1 cellular context compared by ENCODE assay signal in genomic region chr16:16127469-16128116, GRCh38.
TF ChIP-seq lines count a peak whose summit lies in the region.

No MANE protein-coding gene starts in this region.

TF ChIP-seq in HepG2, 621 proteins besides CTCF, POLR2A, EP300 and RAD21 (continued from another document and continues in another):
- TF ChIP-seq, protein P1, sequence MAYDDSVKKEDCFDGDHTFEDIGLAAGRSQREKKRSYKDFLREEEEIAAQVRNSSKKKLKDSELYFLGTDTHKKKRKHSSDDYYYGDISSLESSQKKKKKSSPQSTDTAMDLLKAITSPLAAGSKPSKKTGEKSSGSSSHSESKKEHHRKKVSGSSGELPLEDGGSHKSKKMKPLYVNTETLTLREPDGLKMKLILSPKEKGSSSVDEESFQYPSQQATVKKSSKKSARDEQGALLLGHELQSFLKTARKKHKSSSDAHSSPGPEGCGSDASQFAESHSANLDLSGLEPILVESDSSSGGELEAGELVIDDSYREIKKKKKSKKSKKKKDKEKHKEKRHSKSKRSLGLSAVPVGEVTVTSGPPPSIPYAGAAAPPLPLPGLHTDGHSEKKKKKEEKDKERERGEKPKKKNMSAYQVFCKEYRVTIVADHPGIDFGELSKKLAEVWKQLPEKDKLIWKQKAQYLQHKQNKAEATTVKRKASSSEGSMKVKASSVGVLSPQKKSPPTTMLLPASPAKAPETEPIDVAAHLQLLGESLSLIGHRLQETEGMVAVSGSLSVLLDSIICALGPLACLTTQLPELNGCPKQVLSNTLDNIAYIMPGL (CRISPR knock-in tag; IDR thresholded peaks at IDR 0.05; ENCODE audit: borderline replicate concordance in 1 of 2, low read depth in 1 of 2): peak in 1 of 2 experiments; percentile 50; a peak in 1 of 4 replicates
- TF ChIP-seq ESRRA (CRISPR knock-in tag; IDR thresholded peaks at IDR 0.05; ENCODE audit: low read depth) (0 out of 2 replicates have a peak, but pooled peaks have one; percentile 19), GATAD1 (CRISPR knock-in tag; IDR thresholded peaks at IDR 0.05) (peak; percentile 32; the same call in 1 of the 2 replicates), STAG1 (CRISPR knock-in tag; IDR thresholded peaks at IDR 0.05) (peak; percentile 97), ZNF781 (CRISPR knock-in tag; IDR thresholded peaks at IDR 0.05; ENCODE audit: borderline replicate concordance, not compliant biosample characterization) (peak; percentile 39), TRIM24 (CRISPR knock-in tag; IDR thresholded peaks at IDR 0.05) (no peak), ZMYM3 (CRISPR knock-in tag; IDR thresholded peaks at IDR 0.05) (0 out of 2 replicates have a peak, but pooled peaks have one; percentile 36), ZNF598 (CRISPR knock-in tag; IDR thresholded peaks at IDR 0.05; ENCODE audit: borderline replicate concordance) (peak; percentile 52; the same call in 1 of the 2 replicates), XRCC5 (optimal IDR thresholded peaks at IDR 0.05; ENCODE audit: low read length) (peak; percentile 75), MIXL1 (CRISPR knock-in tag; IDR thresholded peaks at IDR 0.05) (0 out of 2 replicates have a peak, but pooled peaks have one; percentile 58), NR2F6 (IDR thresholded peaks at IDR 0.05) (no peak), NR2F6 (CRISPR knock-in tag; IDR thresholded peaks at IDR 0.05) (0 out of 2 replicates have a peak, but pooled peaks have one; percentile 42), ZNF414 (CRISPR knock-in tag; IDR thresholded peaks at IDR 0.05) (no peak), ZNF136 (CRISPR knock-in tag; IDR thresholded peaks at IDR 0.05; ENCODE audit: low read depth) (peak; percentile 89; the same call in 1 of the 2 replicates), ZNF546 (CRISPR knock-in tag; conservative IDR thresholded peaks at IDR 0.05) (no peak), TFE3 (CRISPR knock-in tag; IDR thresholded peaks at IDR 0.05) (peak; percentile 29; the same call in 1 of the 2 replicates), NR2F1 (CRISPR knock-in tag; IDR thresholded peaks at IDR 0.05) (0 out of 4 replicates have a peak, but pooled peaks of 1 of the 2 experiments have one; percentile 18), ZNF619 (CRISPR knock-in tag; IDR thresholded peaks at IDR 0.05) (0 out of 2 replicates have a peak, but pooled peaks have one; percentile 53), ZNF501 (CRISPR knock-in tag; IDR thresholded peaks at IDR 0.05) (peak; percentile 40; the same call in 1 of the 2 replicates), MIER2 (CRISPR knock-in tag; IDR thresholded peaks at IDR 0.05) (peak; percentile 27; the same call in 1 of the 2 replicates), ZNF629 (CRISPR knock-in tag; conservative IDR thresholded peaks at IDR 0.05) (peak; percentile 78), ZFP90 (CRISPR knock-in tag; IDR thresholded peaks at IDR 0.05; ENCODE audit: borderline replicate concordance) (0 out of 2 replicates have a peak, but pooled peaks have one; percentile 35), TGIF2 (CRISPR knock-in tag; IDR thresholded peaks at IDR 0.05) (0 out of 2 replicates have a peak, but pooled peaks have one; percentile 13), ZNF614 (CRISPR knock-in tag; IDR thresholded peaks at IDR 0.05; ENCODE audit: borderline replicate concordance) (no peak), IKZF4 (CRISPR knock-in tag; IDR thresholded peaks at IDR 0.05; ENCODE audit: borderline replicate concordance, low read depth, not compliant biosample characterization) (peak; percentile 50), POGK (CRISPR knock-in tag; conservative IDR thresholded peaks at IDR 0.05) (0 out of 2 replicates have a peak, but pooled peaks have one; percentile 20), ARNT2 (CRISPR knock-in tag; IDR thresholded peaks at IDR 0.05; ENCODE audit: low read depth) (0 out of 2 replicates have a peak, but pooled peaks have one; percentile 23), AHDC1 (CRISPR knock-in tag; IDR thresholded peaks at IDR 0.05; ENCODE audit: borderline replicate concordance) (no peak), SMC3 (IDR thresholded peaks at IDR 0.05; ENCODE audit: low read length) (peak; percentile 91), ZNF746 (CRISPR knock-in tag; IDR thresholded peaks at IDR 0.05) (no peak), ZNF124 (CRISPR knock-in tag; IDR thresholded peaks at IDR 0.05) (0 out of 2 replicates have a peak, but pooled peaks have one; percentile 66), ZNF224 (CRISPR knock-in tag; IDR thresholded peaks at IDR 0.05) (0 out of 2 replicates have a peak, but pooled peaks have one; percentile 24), KDM4B (CRISPR knock-in tag; IDR thresholded peaks at IDR 0.05) (no peak), ZNF883 (CRISPR knock-in tag; IDR thresholded peaks at IDR 0.05; ENCODE audit: not compliant biosample characterization) (peak; percentile 32)
- TF ChIP-seq, protein P2, sequence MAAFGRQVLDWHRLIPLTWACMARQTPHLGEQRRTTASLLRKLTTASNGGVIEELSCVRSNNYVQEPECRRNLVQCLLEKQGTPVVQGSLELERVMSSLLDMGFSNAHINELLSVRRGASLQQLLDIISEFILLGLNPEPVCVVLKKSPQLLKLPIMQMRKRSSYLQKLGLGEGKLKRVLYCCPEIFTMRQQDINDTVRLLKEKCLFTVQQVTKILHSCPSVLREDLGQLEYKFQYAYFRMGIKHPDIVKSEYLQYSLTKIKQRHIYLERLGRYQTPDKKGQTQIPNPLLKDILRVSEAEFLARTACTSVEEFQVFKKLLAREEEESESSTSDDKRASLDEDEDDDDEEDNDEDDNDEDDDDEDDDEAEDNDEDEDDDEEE (CRISPR knock-in tag; IDR thresholded peaks at IDR 0.05): 0 out of 2 replicates have a peak, but pooled peaks have one; percentile 59
- TF ChIP-seq, protein P3, sequence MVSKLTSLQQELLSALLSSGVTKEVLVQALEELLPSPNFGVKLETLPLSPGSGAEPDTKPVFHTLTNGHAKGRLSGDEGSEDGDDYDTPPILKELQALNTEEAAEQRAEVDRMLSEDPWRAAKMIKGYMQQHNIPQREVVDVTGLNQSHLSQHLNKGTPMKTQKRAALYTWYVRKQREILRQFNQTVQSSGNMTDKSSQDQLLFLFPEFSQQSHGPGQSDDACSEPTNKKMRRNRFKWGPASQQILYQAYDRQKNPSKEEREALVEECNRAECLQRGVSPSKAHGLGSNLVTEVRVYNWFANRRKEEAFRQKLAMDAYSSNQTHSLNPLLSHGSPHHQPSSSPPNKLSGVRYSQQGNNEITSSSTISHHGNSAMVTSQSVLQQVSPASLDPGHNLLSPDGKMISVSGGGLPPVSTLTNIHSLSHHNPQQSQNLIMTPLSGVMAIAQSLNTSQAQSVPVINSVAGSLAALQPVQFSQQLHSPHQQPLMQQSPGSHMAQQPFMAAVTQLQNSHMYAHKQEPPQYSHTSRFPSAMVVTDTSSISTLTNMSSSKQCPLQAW (CRISPR knock-in tag; IDR thresholded peaks at IDR 0.05): peak; percentile 58
- TF ChIP-seq, protein P4, sequence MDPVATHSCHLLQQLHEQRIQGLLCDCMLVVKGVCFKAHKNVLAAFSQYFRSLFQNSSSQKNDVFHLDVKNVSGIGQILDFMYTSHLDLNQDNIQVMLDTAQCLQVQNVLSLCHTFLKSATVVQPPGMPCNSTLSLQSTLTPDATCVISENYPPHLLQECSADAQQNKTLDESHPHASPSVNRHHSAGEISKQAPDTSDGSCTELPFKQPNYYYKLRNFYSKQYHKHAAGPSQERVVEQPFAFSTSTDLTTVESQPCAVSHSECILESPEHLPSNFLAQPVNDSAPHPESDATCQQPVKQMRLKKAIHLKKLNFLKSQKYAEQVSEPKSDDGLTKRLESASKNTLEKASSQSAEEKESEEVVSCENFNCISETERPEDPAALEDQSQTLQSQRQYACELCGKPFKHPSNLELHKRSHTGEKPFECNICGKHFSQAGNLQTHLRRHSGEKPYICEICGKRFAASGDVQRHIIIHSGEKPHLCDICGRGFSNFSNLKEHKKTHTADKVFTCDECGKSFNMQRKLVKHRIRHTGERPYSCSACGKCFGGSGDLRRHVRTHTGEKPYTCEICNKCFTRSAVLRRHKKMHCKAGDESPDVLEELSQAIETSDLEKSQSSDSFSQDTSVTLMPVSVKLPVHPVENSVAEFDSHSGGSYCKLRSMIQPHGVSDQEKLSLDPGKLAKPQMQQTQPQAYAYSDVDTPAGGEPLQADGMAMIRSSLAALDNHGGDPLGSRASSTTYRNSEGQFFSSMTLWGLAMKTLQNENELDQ (CRISPR knock-in tag; IDR thresholded peaks at IDR 0.05; ENCODE audit: borderline replicate concordance): peak; percentile 46; the same call in 1 of the 2 replicates
